ENCODE assay signal across 10 cellular contexts in the genomic region with DNA sequence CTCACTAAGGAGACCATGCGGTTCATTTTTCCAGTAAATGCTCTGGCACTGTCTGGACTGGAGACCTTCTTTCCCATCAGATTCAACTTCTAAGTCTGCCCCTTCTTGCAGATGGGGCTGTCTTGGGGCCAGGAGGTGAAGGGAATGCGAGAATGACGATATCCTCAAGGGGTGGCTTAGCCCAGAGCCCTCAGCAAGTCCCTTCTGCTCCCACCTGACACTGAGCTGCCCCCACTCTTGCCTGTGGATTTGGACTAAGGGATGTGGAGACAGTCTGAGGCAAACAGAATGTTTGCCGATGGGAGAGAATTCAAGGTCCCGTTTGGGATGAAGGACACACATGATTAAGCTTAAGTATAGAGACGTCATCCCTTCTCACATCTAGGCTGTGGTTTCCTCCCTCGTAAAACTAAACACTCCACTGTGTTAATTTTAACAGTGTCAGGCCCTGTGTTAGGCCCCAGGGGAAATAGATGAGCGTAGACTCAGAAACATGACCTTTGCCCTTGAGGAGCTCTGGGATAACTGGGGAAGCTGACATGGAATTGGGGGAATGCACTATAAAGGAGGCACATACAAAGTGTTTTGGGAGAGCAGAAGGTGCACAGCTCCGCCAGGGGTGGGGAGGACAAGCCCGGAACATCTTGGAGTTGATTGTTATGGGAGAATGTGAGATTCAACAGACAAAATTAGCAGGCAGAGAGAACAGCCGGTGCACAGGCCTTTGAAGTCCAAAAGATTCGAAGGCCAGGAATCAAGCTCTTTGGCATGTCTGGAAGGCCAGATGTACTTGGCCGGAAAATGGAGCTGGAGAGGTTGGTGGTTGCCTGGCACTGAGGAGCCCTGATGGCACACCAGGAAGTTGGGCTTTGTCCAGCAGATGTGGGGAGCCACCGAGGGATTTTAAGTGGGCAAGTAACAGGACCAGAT.
A peak's percentile ranks its signal among the peaks of the same experiment; 100 is the strongest.
DNase-seq lines count a peak whose midpoint lies in the region; ATAC-seq and TF ChIP-seq lines count a peak whose summit lies in the region.
"Had no signal": no experiment of that assay in that cellular context is flagged by ENCODE, and none has a peak within 500 bp of the region (broad histone marks: within the 10 kb centered on the region; RNA-seq: fewer than 3 reads in every experiment).

No MANE protein-coding gene starts in this region.

- TF ChIP-seq CTCF in Loucy (conservative IDR thresholded peaks at IDR 0.05; ENCODE audit: low read length) (no peak), GM20000 (IDR thresholded peaks at IDR 0.05; ENCODE audit: extremely low read depth, missing control alignments) (no peak)

- peak overlapping the region; percentile 30 for H3K9ac ChIP-seq in Loucy (ENCODE audit: low read depth, low read length, poor library complexity, severe bottlenecking)

- no peaks in the 10 kb centered on the region for H4K20me1 ChIP-seq in Loucy (ENCODE audit: insufficient read depth, low read length, poor library complexity, severe bottlenecking)

- H3K79me2 ChIP-seq in Loucy (ENCODE audit: insufficient read depth, low read length), result no peaks in the 10 kb centered on the region

- H3K4me3 ChIP-seq in Loucy (ENCODE audit: low read length, poor library complexity, severe bottlenecking) (peak overlapping the region; percentile 29), right cardiac atrium (ENCODE audit: low read length) (no peak overlapping the region)

- no peaks in the 10 kb centered on the region for H3K9me2 ChIP-seq in Loucy (replicated peaks; ENCODE audit: low read depth, low read length)

- no peak overlapping the region for H2AFZ ChIP-seq in Loucy (ENCODE audit: low read length)

- in situ Hi-C loops in Caki2 (cut with HindIII; ENCODE audit: low pct_unique_long_range_greater_than_20kb, low sequenced_read_pairs), result no loop called here

- no peaks in the 10 kb centered on the region for H3F3A ChIP-seq in Loucy (ENCODE audit: low read depth)

- no peaks in the 10 kb centered on the region for H3K9me3 ChIP-seq in Loucy (ENCODE audit: insufficient read depth, low read depth, low read length)
- H3K9me3 ChIP-seq in right cardiac atrium (ENCODE audit: control insufficient read depth, low read length), result no peaks in the 10 kb centered on the region

- H3K36me3 ChIP-seq in Loucy (ENCODE audit: insufficient read depth, low read length), result no peaks in the 10 kb centered on the region

- peak overlapping the region; percentile 79 for H3K27ac ChIP-seq in right cardiac atrium (ENCODE audit: low read length)

- DNase-seq in Caki2 (ENCODE audit: low read depth) (peak; percentile 18), right cardiac atrium (peak in 2 of 3 donors; percentile 46 to 68), DMS153 (lab: John Stamatoyannopoulos, UW) (no peak), SHP77 treated with DMSO at 0.1 percent for 48 hours (lab: John Stamatoyannopoulos, UW) (no peak), NCI-H2107 (lab: John Stamatoyannopoulos, UW) (no peak), GM20000 (ENCODE audit: low spot score) (no peak)
- DNase-seq: activated CD4-positive, alpha-beta T cell treated with anti-CD3 and anti-CD28 coated beads, Interleukin-2, amount 50 U/mL, for 1 hour; naive thymus-derived CD4-positive, alpha-beta T cell had no signal

- H3K27me3 ChIP-seq in Loucy (ENCODE audit: insufficient read depth, low read length, poor library complexity, severe bottlenecking), result no peaks in the 10 kb centered on the region
- no peaks in the 10 kb centered on the region for H3K27me3 ChIP-seq in right cardiac atrium (ENCODE audit: control insufficient read depth, insufficient read depth)

- H3K4me1 ChIP-seq in Loucy (ENCODE audit: insufficient read depth, low read length, poor library complexity, severe bottlenecking), result peaks cover 81% of the 10 kb centered on the region
- H3K4me1 ChIP-seq in right cardiac atrium (ENCODE audit: control insufficient read depth, insufficient read depth, low read length), result peaks cover 24% of the 10 kb centered on the region

- WGBS in right cardiac atrium, result 50% methylated on average over 14 of the region's 14 CpGs

- ATAC-seq in GM19467 (IDR thresholded peaks at IDR 0.05; ENCODE audit: unreplicated experiment), result peak; percentile 88
- no peak for ATAC-seq in right cardiac atrium
- ATAC-seq: naive thymus-derived CD4-positive, alpha-beta T cell had no signal

- intact Hi-C loops in right cardiac atrium (cut with DNase I), result loop anchor here in 1 of 4 donors (10.0 kb wide), 1 partner anchor 112 kb away; no protein-coding TSS in a partner anchor

- H3K4me2 ChIP-seq in Loucy (ENCODE audit: low read depth, low read length, poor library complexity, severe bottlenecking), result peak overlapping the region; percentile 61

Comparison
In these comparisons a context has a peak if more than half of its experiments do, and no peak if none do; other contexts are left out.
1. DNase-seq: peak in Caki2 (single experiment) and right cardiac atrium (2 of 3); none in DMS153 (single experiment), SHP77 treated with DMSO at 0.1 percent for 48 hours (single experiment), NCI-H2107 (single experiment) and GM20000 (single experiment).